In genomic region chr5:80391267-80391666, GRCh38 we compare ENCODE assay signal across 2 cellular contexts.
TF ChIP-seq lines count a peak whose summit lies in the region.

No MANE protein-coding gene starts in this region.

TF ChIP-seq in HEK293, 187 proteins besides CTCF, POLR2A, EP300 and RAD21:
- TF ChIP-seq ZNF580 (tag by site-specific recombination; IDR thresholded peaks at IDR 0.05) (0 out of 2 replicates have a peak, but pooled peaks have one; percentile 43), ZNF146 (tag by site-specific recombination; IDR thresholded peaks at IDR 0.05) (peak; percentile 87), ZNF280D (tag by site-specific recombination; IDR thresholded peaks at IDR 0.05) (peak; percentile 61; the same call in 1 of the 2 replicates)
TF ChIP-seq in HEK293: peak in this region for 3; not testable (repeated sequence) for 184.

TF ChIP-seq in K562, 482 proteins besides CTCF, POLR2A, EP300 and RAD21 (continued from another document):
- TF ChIP-seq ZNF146 (CRISPR knock-in tag; IDR thresholded peaks at IDR 0.05; ENCODE audit: unreplicated experiment): peak; percentile 87
